In the genomic region with DNA sequence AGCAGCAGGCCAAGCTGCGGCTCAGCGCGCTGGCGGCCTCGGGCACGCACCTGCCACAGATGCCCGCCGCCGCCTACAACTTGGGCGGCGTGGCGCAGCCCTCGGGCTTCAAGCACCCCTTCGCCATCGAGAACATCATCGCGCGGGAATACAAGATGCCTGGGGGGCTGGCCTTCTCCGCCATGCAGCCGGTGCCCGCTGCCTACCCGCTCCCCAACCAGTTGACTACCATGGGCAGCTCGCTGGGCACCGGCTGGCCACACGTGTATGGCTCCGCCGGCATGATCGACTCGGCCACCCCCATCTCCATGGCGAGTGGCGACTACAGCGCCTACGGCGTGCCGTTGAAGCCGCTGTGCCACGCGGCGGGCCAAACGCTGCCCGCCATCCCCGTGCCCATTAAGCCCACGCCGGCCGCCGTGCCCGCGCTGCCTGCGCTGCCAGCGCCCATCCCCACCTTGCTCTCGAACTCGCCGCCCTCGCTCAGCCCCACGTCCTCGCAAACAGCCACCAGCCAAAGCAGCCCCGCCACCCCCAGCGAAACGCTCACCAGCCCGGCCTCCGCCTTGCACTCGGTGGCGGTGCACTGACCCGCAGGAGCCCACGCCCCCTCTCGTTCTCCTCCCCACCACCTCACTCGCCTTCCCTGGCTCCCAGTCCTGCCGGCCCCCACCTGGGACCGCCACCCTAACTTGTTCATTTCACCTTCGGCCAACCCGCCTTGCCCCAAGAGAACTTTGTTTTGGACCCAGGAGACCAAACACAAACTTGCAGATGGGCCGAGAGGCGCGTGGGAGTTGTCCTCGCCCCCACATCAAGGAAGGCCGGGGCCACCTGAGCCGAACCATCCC, we compare ENCODE assay signal across 9 cellular contexts. TPM values are rescaled to one million over a fixed set of nuclear protein-coding genes. Genes with fewer than 3 reads are reported as not detected.
DNase-seq lines count a peak whose midpoint lies in the region; ATAC-seq, FAIRE-seq and TF ChIP-seq lines count a peak whose summit lies in the region.
"Had no signal": no experiment of that assay in that cellular context is flagged by ENCODE, and none has a peak within 500 bp of the region (broad histone marks: within the 10 kb centered on the region; RNA-seq: fewer than 3 reads in every experiment).

No MANE protein-coding gene starts in this region.

- BruUV-seq in Calu3 (replicated peaks; lab: Mats Ljungman, UMichigan), result no TSS peak

- H3K4me3 ChIP-seq in HUES64 (ENCODE audit: low read length) (peak overlapping the region; percentile 62), bronchial epithelial cell (ENCODE audit: low read depth, low read length) (peak overlapping the region; percentile 36)

- peak overlapping the region; percentile 78; the same call in 1 of the 2 replicates for H3K27ac ChIP-seq in HUES64 (ENCODE audit: low read depth, low read length)

- WGBS in HUES64, result 1% methylated on average over 77 of the region's 77 CpGs

- peak overlapping the region; percentile 31 for H3K9ac ChIP-seq in HUES64 (ENCODE audit: low read depth, low read length)

- intact Hi-C loops in Calu3 (cut with micrococcal nuclease; ENCODE audit: unreplicated experiment), result loop anchor here (5.0 kb wide), 3 partner anchors 72 to 122 kb away; no protein-coding TSS in a partner anchor

- no peaks in the 10 kb centered on the region for H3K9me3 ChIP-seq in HUES64 (ENCODE audit: insufficient read depth, low read depth, low read length)

- no peak for FAIRE-seq in bronchial epithelial cell (lab: Jason Lieb, UNC)

- peaks cover 57% of the 10 kb centered on the region for H3K4me1 Mint-ChIP-seq in Calu3 (ENCODE audit: low read depth, unreplicated experiment)
- peaks cover 28 to 34% (median 31%) of the 10 kb centered on the region in 3 donors for H3K4me1 Mint-ChIP-seq in naive B cell

- CTCF ChIA-PET in Calu3 (lab: Charles Lee), result interaction anchor here (0.6 kb wide), 1 partner anchor 51 kb away, joined by 6 read pairs; no protein-coding TSS in a partner anchor

- H3K27me3 ChIP-seq in HUES64 (ENCODE audit: insufficient read depth, low read length) (peaks cover 92% of the 10 kb centered on the region), bronchial epithelial cell (ENCODE audit: control insufficient read depth, insufficient read depth, low read length) (peaks cover 79% of the 10 kb centered on the region)

- H3K36me3 ChIP-seq in HUES64 (ENCODE audit: insufficient read depth, low read length) (no peaks in the 10 kb centered on the region), bronchial epithelial cell (ENCODE audit: control insufficient read depth, insufficient read depth, low read length) (no peaks in the 10 kb centered on the region)

- DNase-seq in Calu3 (peak; percentile 48), bronchial epithelial cell (ENCODE audit: low read depth) (no peak), naive B cell (no peak), occipital lobe (lab: John Stamatoyannopoulos, UW) (no peak), mesenteric fat pad (ENCODE audit: low spot score) (no peak)
- DNase-seq: left cardiac atrium had no signal

- H3K36me3 Mint-ChIP-seq in Calu3 (ENCODE audit: insufficient read depth, unreplicated experiment), result peaks cover 19% of the 10 kb centered on the region
- peaks cover 0 to 31% of the 10 kb centered on the region in 2 donors for H3K36me3 Mint-ChIP-seq in naive B cell

- H3K9me3 Mint-ChIP-seq in Calu3 (ENCODE audit: low read depth, unreplicated experiment) (no peaks in the 10 kb centered on the region), naive B cell (peaks cover 4 to 27% (median 23%) of the 10 kb centered on the region in 7 donors)

- peaks cover 61% of the 10 kb centered on the region for H3K4me1 ChIP-seq in HUES64 (ENCODE audit: insufficient read depth, low read length)

- peaks cover 73% of the 10 kb centered on the region for H3K27me3 Mint-ChIP-seq in Calu3 (ENCODE audit: unreplicated experiment)
- peaks cover 84 to 87% (median 85%) of the 10 kb centered on the region in 3 donors for H3K27me3 Mint-ChIP-seq in naive B cell

- no peak for ATAC-seq in naive B cell (ENCODE audit: low read depth in 2 of 2)
- ATAC-seq in GM21825 (IDR thresholded peaks at IDR 0.05; ENCODE audit: unreplicated experiment), result no peak
- ATAC-seq in HG03521 (IDR thresholded peaks at IDR 0.05; ENCODE audit: unreplicated experiment), result no peak

- peak overlapping the region; percentile 92 for H3K27ac Mint-ChIP-seq in Calu3 (ENCODE audit: unreplicated experiment)
- H3K27ac Mint-ChIP-seq in naive B cell, result peak overlapping the region in 5 of 6 donors; percentile 57 to 98 (median 70)

- TF ChIP-seq CTCF in Calu3 (IDR thresholded peaks at IDR 0.05; ENCODE audit: unreplicated experiment), result no peak
- no peak for TF ChIP-seq CTCF in bronchial epithelial cell (IDR thresholded peaks at IDR 0.05; ENCODE audit: insufficient read depth, low read length, severe bottlenecking)

- H3K4me3 Mint-ChIP-seq in Calu3 (ENCODE audit: low read depth, unreplicated experiment), result peak overlapping the region; percentile 97
- peak overlapping the region; percentile 82 to 95 (median 89) for H3K4me3 Mint-ChIP-seq in naive B cell

RNA-seq across cellular contexts. Expression of gene FOXB1, which starts 1.5 kb away (rescaled TPM):
- total RNA-seq in Calu3 (2022), result not detected in 2 replicates
- 16.4 TPM for polyA plus RNA-seq in HUES64 (2013, experiment 1 of 2)
- 23.1 TPM for polyA plus RNA-seq in HUES64 (2013, experiment 2 of 2)
- total RNA-seq in bronchial epithelial cell, result not detected in 2 replicates
- not detected for polyA plus RNA-seq in naive B cell (ENCODE audit: low read depth in 6 of 6)
- not detected for total RNA-seq in occipital lobe
- total RNA-seq in mesenteric fat pad, result not detected
- total RNA-seq: left cardiac atrium had no signal
